Comparison of ENCODE assay signal across 8 cellular contexts in the genomic region with DNA sequence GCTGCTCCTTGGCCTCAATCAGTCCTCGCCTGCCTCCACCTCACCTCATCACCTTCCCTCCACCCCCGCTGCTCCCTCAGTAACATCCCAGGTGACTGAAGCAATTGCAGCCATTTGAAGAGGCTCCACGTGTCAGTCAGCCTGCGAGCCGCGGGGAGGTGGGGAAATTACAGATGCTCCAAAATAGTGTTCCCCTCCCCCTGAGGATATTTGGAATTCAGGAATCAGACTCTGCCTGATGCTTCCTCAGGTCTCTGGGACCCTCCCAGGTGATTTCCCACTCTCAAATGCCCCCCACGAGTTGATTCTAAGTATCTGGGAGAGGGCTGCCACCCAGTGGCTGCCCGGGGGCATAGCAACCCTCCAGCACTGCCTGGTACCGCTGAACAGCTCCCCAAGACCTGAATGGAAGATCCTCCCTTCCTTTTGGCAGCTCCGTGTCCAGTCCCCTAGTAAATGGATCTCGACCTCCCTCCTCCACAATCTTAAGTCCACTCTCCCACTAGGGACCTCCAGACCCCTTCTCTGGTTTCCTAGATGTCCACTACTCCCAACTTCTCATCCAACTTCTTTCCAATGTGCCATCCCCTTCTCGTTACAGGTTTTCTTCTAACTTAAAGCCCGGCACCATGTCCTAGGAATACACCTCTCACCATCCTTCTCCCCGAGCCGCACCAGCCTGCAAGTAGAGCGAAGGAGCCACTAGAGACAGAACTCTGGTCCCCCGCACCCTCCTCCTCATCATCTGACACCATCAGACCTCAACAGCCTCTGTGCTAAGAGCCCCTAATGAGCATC. TPM values are rescaled to one million over a fixed set of nuclear protein-coding genes. Genes with fewer than 3 reads are reported as not detected.
A peak's percentile ranks its signal among the peaks of the same experiment; 100 is the strongest.
DNase-seq lines count a peak whose midpoint lies in the region; ATAC-seq and TF ChIP-seq lines count a peak whose summit lies in the region.

No MANE protein-coding gene starts in this region.

- DNase-seq in DMS53 (lab: John Stamatoyannopoulos, UW) = peak; percentile 80
- DNase-seq in RWPE1 (ENCODE audit: low spot score) = peak; percentile 79
- DNase-seq in activated naive CD4-positive, alpha-beta T cell treated with anti-CD3 and anti-CD28 coated beads, Interleukin-2, amount 50 U/mL, for 72 hours (ENCODE audit: low spot score in 2 of 2) = peak in 1 of 2 donors; percentile 67
- DNase-seq in heart right ventricle = peak in 1 of 2 donors; percentile 26
- peak; percentile 32 for DNase-seq in renal cortical epithelial cell (ENCODE audit: low read depth)

- H3K27me3 ChIP-seq in HUES48 (ENCODE audit: control insufficient read depth, insufficient read depth, low read length) (peaks cover 98% of the 10 kb centered on the region), heart right ventricle (peaks cover 0 to 39% (median 19%) of the 10 kb centered on the region in 7 donors)

- peak overlapping the region in 1 of 2 donors; percentile 17 for H3K27ac Mint-ChIP-seq in activated naive CD4-positive, alpha-beta T cell treated with anti-CD3 and anti-CD28 coated beads, Interleukin-2, amount 50 U/mL, for 72 hours

- H3K27ac ChIP-seq in HUES48 (ENCODE audit: low read depth, low read length) (no peak overlapping the region), RWPE1 (peak overlapping the region; percentile 15; the same call in 1 of the 2 replicates), heart right ventricle (no peak overlapping the region)

- H3K4me1 ChIP-seq in HUES48 (ENCODE audit: control insufficient read depth, insufficient read depth, low read length) = peaks cover 15% of the 10 kb centered on the region; the same call in 1 of the 2 replicates
- peaks cover 2 to 48% (median 20%) of the 10 kb centered on the region in 9 donors for H3K4me1 ChIP-seq in heart right ventricle

- 8% methylated on average over 17 of the region's 17 CpGs for WGBS in heart right ventricle, 2 donors

- H3K9me3 ChIP-seq in HUES48 (ENCODE audit: control insufficient read depth, insufficient read depth, low read length) = no peaks in the 10 kb centered on the region
- H3K9me3 ChIP-seq in heart right ventricle = no peaks in the 10 kb centered on the region

- CTCF ChIA-PET in RWPE1 (lab: Yijun Ruan, JAX) = interaction anchor here (0.6 to 3.2 kb wide), 17 partner anchors 9 to 922 kb away, joined by 3 to 12 read pairs (median 4); no protein-coding TSS in a partner anchor

- no peak overlapping the region for H3K9ac ChIP-seq in HUES48 (ENCODE audit: low read depth, low read length)

- ATAC-seq in activated naive CD4-positive, alpha-beta T cell treated with anti-CD3 and anti-CD28 coated beads, Interleukin-2, amount 50 U/mL, for 72 hours = peak; percentile 39 to 45
- peak in 7 of 8 donors; percentile 44 to 73 (median 61) for ATAC-seq in heart right ventricle
- ATAC-seq in GM18858 (IDR thresholded peaks at IDR 0.05; ENCODE audit: unreplicated experiment) = no peak
- no peak for ATAC-seq in HG03457 (IDR thresholded peaks at IDR 0.05; ENCODE audit: unreplicated experiment)

- H3K4me3 ChIP-seq in HUES48 (ENCODE audit: low read depth, low read length) = peak overlapping the region; percentile 79
- H3K4me3 ChIP-seq in heart right ventricle = no peak overlapping the region

- POLR2A ChIA-PET in RWPE1 (lab: Yijun Ruan, JAX; ENCODE audit: low non-redundant PET) = no interaction called here

- intact Hi-C loops in heart right ventricle (cut with DNase I) = loop anchor here (1.0 to 10.0 kb wide), 9 partner anchors 81 to 281 kb away; partner anchors contain the start of gene AQP6 (in 1 of the 10)

- H3K9me3 Mint-ChIP-seq in activated naive CD4-positive, alpha-beta T cell treated with anti-CD3 and anti-CD28 coated beads, Interleukin-2, amount 50 U/mL, for 72 hours = no peaks in the 10 kb centered on the region

- TF ChIP-seq CTCF in RWPE1 (conservative IDR thresholded peaks at IDR 0.05; ENCODE audit: low read depth) (peak; percentile 96), heart right ventricle (IDR thresholded peaks at IDR 0.05) (peak; percentile 80 to 97 (median 95))

- no peaks in the 10 kb centered on the region for H3K36me3 ChIP-seq in HUES48 (ENCODE audit: control insufficient read depth, insufficient read depth, low read length)
- no peaks in the 10 kb centered on the region for H3K36me3 ChIP-seq in heart right ventricle

- no peaks in the 10 kb centered on the region for H3K36me3 Mint-ChIP-seq in activated naive CD4-positive, alpha-beta T cell treated with anti-CD3 and anti-CD28 coated beads, Interleukin-2, amount 50 U/mL, for 72 hours

RNA-seq across cellular contexts. Expression of gene ASIC1, which starts 1.4 kb away (rescaled TPM):
- total RNA-seq in activated naive CD4-positive, alpha-beta T cell treated with anti-CD3 and anti-CD28 coated beads, Interleukin-2, amount 50 U/mL, for 72 hours = 10 to 100 TPM in 1 of 2 donors, 1 to 10 TPM in 1; 2.8 to 11.7 TPM
- total RNA-seq in heart right ventricle (1 to 10 TPM in 4 of 10 donors, under 1 TPM in 6; 0.17 to 1.6 (median 0.82) TPM), renal cortical epithelial cell (0.30 TPM in 1 of 2 replicates, not detected in the other)
- under 1 TPM; 0.59 to 0.74 TPM for polyA plus RNA-seq in heart right ventricle

RNA-seq across cellular contexts. Expression of gene SMARCD1, which starts 29.1 kb away (rescaled TPM):
- 10 to 100 TPM; 33.8 to 51.2 TPM for total RNA-seq in activated naive CD4-positive, alpha-beta T cell treated with anti-CD3 and anti-CD28 coated beads, Interleukin-2, amount 50 U/mL, for 72 hours
- total RNA-seq in heart right ventricle (10 to 100 TPM; 13.3 to 24.0 (median 17.4) TPM), renal cortical epithelial cell (53.0 and 85.0 TPM in 2 replicates)
- polyA plus RNA-seq in heart right ventricle = 10 to 100 TPM; 12.0 to 13.0 TPM

RNA-seq across cellular contexts. Expression of gene RACGAP1, which starts 30.7 kb away (rescaled TPM):
- 100 to 1,000 TPM; 109 to 195 TPM for total RNA-seq in activated naive CD4-positive, alpha-beta T cell treated with anti-CD3 and anti-CD28 coated beads, Interleukin-2, amount 50 U/mL, for 72 hours
- total RNA-seq in heart right ventricle = 10 to 100 TPM in 1 of 10 donors, 1 to 10 TPM in 9; 1.8 to 17.8 (median 4.0) TPM
- 1 to 10 TPM; 1.0 to 2.6 TPM for polyA plus RNA-seq in heart right ventricle
- 20.7 and 48.6 TPM in 2 replicates for total RNA-seq in renal cortical epithelial cell

RNA-seq across cellular contexts. Expression of gene GPD1, which starts 47.8 kb away (rescaled TPM):
- under 1 TPM; 0.35 to 0.46 TPM for total RNA-seq in activated naive CD4-positive, alpha-beta T cell treated with anti-CD3 and anti-CD28 coated beads, Interleukin-2, amount 50 U/mL, for 72 hours
- total RNA-seq in heart right ventricle = 10 to 100 TPM in 7 of 10 donors, 1 to 10 TPM in 3; 5.2 to 67.7 (median 15.5) TPM
- polyA plus RNA-seq in heart right ventricle = 10 to 100 TPM; 13.2 to 15.8 TPM
- 0.69 and 0.70 TPM in 2 replicates for total RNA-seq in renal cortical epithelial cell

RNA-seq across cellular contexts. Expression of gene COX14, which starts 56.0 kb away (rescaled TPM):
- 10 to 100 TPM; 46.0 to 48.5 TPM for total RNA-seq in activated naive CD4-positive, alpha-beta T cell treated with anti-CD3 and anti-CD28 coated beads, Interleukin-2, amount 50 U/mL, for 72 hours
- 100 to 1,000 TPM; 144 to 239 (median 170) TPM for total RNA-seq in heart right ventricle
- 100 to 1,000 TPM in 1 of 2 donors, 10 to 100 TPM in 1; 93.8 to 167 TPM for polyA plus RNA-seq in heart right ventricle
- 41.5 and 73.3 TPM in 2 replicates for total RNA-seq in renal cortical epithelial cell

Comparison
In these comparisons a context has a peak if more than half of its experiments do, and no peak if none do; other contexts are left out.
1. ATAC-seq: peak in activated naive CD4-positive, alpha-beta T cell treated with anti-CD3 and anti-CD28 coated beads, Interleukin-2, amount 50 U/mL, for 72 hours (2 of 2) and heart right ventricle (7 of 8); none in GM18858 (single experiment) and HG03457 (single experiment).